In genomic region chr22:49575703-49576081, GRCh38 we compare ENCODE assay signal across 15 cellular contexts.
"Had no signal": no experiment of that assay in that cellular context is flagged by ENCODE, and none has a peak within 500 bp of the region (broad histone marks: within the 10 kb centered on the region; RNA-seq: fewer than 3 reads in every experiment).

No MANE protein-coding gene starts in this region.

- H3K4me3 ChIP-seq: cardiac muscle cell, hepatocyte, mucosa of descending colon, ovary, smooth muscle cell, transverse colon had no signal

- H3K27me3 Mint-ChIP-seq: naive thymus-derived CD8-positive, alpha-beta T cell; stimulated activated memory B cell treated with anti-CD40 and anti-IgM and Interleukin-4, amounts not matched to agents 10 μg/mL and 1 μg/mL and 100 μg/mL, for 72 hours had no signal

- DNase-seq: activated CD4-positive, alpha-beta T cell treated with anti-CD3 and anti-CD28 coated beads, Interleukin-2, amount 50 U/mL, for 4 hours; activated naive CD4-positive, alpha-beta T cell treated with anti-CD3 and anti-CD28 coated beads for 36 hours; foreskin melanocyte; mammary epithelial cell; mucosa of descending colon; naive thymus-derived CD8-positive, alpha-beta T cell; retina; SIG-M5 had no signal

- H3K27me3 ChIP-seq: cardiac muscle cell, hepatocyte, ovary, transverse colon had no signal

- ATAC-seq: activated CD4-positive, CD25-positive, alpha-beta regulatory T cell treated with anti-CD3 and anti-CD28 coated beads, Interleukin-2, amount 50 U/mL, for 24 hours; mucosa of descending colon; naive thymus-derived CD8-positive, alpha-beta T cell; stimulated activated memory B cell treated with anti-CD40 and anti-IgM and Interleukin-4, amounts not matched to agents 10 μg/mL and 1 μg/mL and 100 μg/mL, for 72 hours had no signal

- H3K9me3 Mint-ChIP-seq: activated naive CD4-positive, alpha-beta T cell treated with anti-CD3 and anti-CD28 coated beads for 36 hours had no signal

- H3K4me3 Mint-ChIP-seq: activated naive CD4-positive, alpha-beta T cell treated with anti-CD3 and anti-CD28 coated beads for 36 hours; naive thymus-derived CD8-positive, alpha-beta T cell; stimulated activated memory B cell treated with anti-CD40 and anti-IgM and Interleukin-4, amounts not matched to agents 10 μg/mL and 1 μg/mL and 100 μg/mL, for 72 hours had no signal

- H3K36me3 ChIP-seq: cardiac muscle cell, ovary, transverse colon had no signal

- H3K27ac ChIP-seq: cardiac muscle cell, hepatocyte, ovary, transverse colon had no signal

- H3K4me1 ChIP-seq: transverse colon had no signal

- H3K27ac Mint-ChIP-seq: activated naive CD4-positive, alpha-beta T cell treated with anti-CD3 and anti-CD28 coated beads for 36 hours; naive thymus-derived CD8-positive, alpha-beta T cell; stimulated activated memory B cell treated with anti-CD40 and anti-IgM and Interleukin-4, amounts not matched to agents 10 μg/mL and 1 μg/mL and 100 μg/mL, for 72 hours had no signal

- H3K9me3 ChIP-seq: ovary, transverse colon had no signal
